Comparison of ENCODE assay signal across 9 cellular contexts in the genomic region with DNA sequence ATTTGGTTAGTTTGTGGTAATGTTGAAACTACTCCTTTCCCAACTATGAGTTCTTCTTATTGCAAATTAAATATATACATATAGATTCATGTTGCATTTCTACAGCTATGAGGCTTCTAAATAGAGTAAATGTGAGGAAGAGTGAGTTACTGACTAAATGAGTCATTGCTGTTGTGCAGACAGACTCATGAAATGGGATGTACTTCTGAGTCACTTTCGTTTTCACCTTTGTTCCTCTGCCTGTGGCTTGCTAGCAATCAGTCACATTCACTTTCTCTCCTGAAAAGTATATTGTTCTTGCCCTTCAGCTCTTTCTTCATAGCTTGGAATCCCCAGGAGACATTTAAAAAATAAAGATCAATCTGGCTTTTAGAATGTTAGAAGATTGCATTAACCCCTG.
DNase-seq lines count a peak whose midpoint lies in the region; ATAC-seq lines count a peak whose summit lies in the region.
"Had no signal": no experiment of that assay in that cellular context is flagged by ENCODE, and none has a peak within 500 bp of the region (broad histone marks: within the 10 kb centered on the region; RNA-seq: fewer than 3 reads in every experiment).

No MANE protein-coding gene starts in this region.

- H3K27me3 ChIP-seq in H7 (ENCODE audit: control insufficient read depth, insufficient read depth, low read length) = no peaks in the 10 kb centered on the region

- peak; percentile 62 for DNase-seq in activated CD4-positive, alpha-beta T cell treated with anti-CD3 and anti-CD28 coated beads, Interleukin-2, amount 10 ng/mL, durations not matched to agents 24 days and 14 days
- DNase-seq in activated CD4-positive, alpha-beta T cell treated with anti-CD3 and anti-CD28 coated beads for 4 hours = no peak
- DNase-seq in NCI-H226 = peak; percentile 85
- peak; percentile 56 for DNase-seq in fibroblast of the conjunctiva (ENCODE audit: low read depth)
- DNase-seq in H7 = no peak
- DNase-seq in NCI-H526 (lab: John Stamatoyannopoulos, UW) = no peak
- DNase-seq in GF-D8 (lab: John Stamatoyannopoulos, UW) = no peak

- ATAC-seq in HG02852 (IDR thresholded peaks at IDR 0.05; ENCODE audit: unreplicated experiment) = peak; percentile 100

- no peak overlapping the region for H3K4me3 ChIP-seq in H7 (ENCODE audit: insufficient read depth, low read depth, low read length)

- no peak overlapping the region for H3K4me3 Mint-ChIP-seq in activated CD4-positive, alpha-beta T cell treated with anti-CD3 and anti-CD28 coated beads, Interleukin-2, amount 10 ng/mL, durations not matched to agents 24 days and 14 days
- H3K4me3 Mint-ChIP-seq: CD4-positive, CD25-positive, alpha-beta regulatory T cell had no signal

- no peaks in the 10 kb centered on the region for H3K36me3 Mint-ChIP-seq in activated CD4-positive, alpha-beta T cell treated with anti-CD3 and anti-CD28 coated beads, Interleukin-2, amount 10 ng/mL, durations not matched to agents 24 days and 14 days (ENCODE audit: low read depth)
- H3K36me3 Mint-ChIP-seq: CD4-positive, CD25-positive, alpha-beta regulatory T cell had no signal

- no peaks in the 10 kb centered on the region for H3K27me3 Mint-ChIP-seq in activated CD4-positive, alpha-beta T cell treated with anti-CD3 and anti-CD28 coated beads, Interleukin-2, amount 10 ng/mL, durations not matched to agents 24 days and 14 days
- H3K27me3 Mint-ChIP-seq: CD4-positive, CD25-positive, alpha-beta regulatory T cell had no signal

- intact Hi-C loops in activated CD4-positive, alpha-beta T cell treated with anti-CD3 and anti-CD28 coated beads, Interleukin-2, amount 10 ng/mL, durations not matched to agents 24 days and 14 days (cut with micrococcal nuclease) = loop anchor here (2.0 to 10.0 kb wide), 2 partner anchors 294 to 946 kb away; partner anchors contain the start of gene NIPSNAP3A

- H3K36me3 ChIP-seq in H7 (replicated peaks; ENCODE audit: control insufficient read depth, insufficient read depth, low read length) = no peaks in the 10 kb centered on the region

- no peak overlapping the region for H3K27ac Mint-ChIP-seq in activated CD4-positive, alpha-beta T cell treated with anti-CD3 and anti-CD28 coated beads, Interleukin-2, amount 10 ng/mL, durations not matched to agents 24 days and 14 days
- H3K27ac Mint-ChIP-seq: CD4-positive, CD25-positive, alpha-beta regulatory T cell had no signal

- H3K4me1 Mint-ChIP-seq in activated CD4-positive, alpha-beta T cell treated with anti-CD3 and anti-CD28 coated beads, Interleukin-2, amount 10 ng/mL, durations not matched to agents 24 days and 14 days = peaks cover 5% of the 10 kb centered on the region
- H3K4me1 Mint-ChIP-seq: CD4-positive, CD25-positive, alpha-beta regulatory T cell had no signal

- no peaks in the 10 kb centered on the region for H3K9me3 Mint-ChIP-seq in activated CD4-positive, alpha-beta T cell treated with anti-CD3 and anti-CD28 coated beads, Interleukin-2, amount 10 ng/mL, durations not matched to agents 24 days and 14 days

Comparison
In these comparisons a context has a peak if more than half of its experiments do, and no peak if none do; other contexts are left out.
1. DNase-seq: peak in activated CD4-positive, alpha-beta T cell treated with anti-CD3 and anti-CD28 coated beads, Interleukin-2, amount 10 ng/mL, durations not matched to agents 24 days and 14 days (single experiment), NCI-H226 (single experiment) and fibroblast of the conjunctiva (single experiment); none in activated CD4-positive, alpha-beta T cell treated with anti-CD3 and anti-CD28 coated beads for 4 hours (0 of 2), H7 (single experiment), NCI-H526 (0 of 2) and GF-D8 (single experiment).